Comparison of ENCODE assay signal across 13 cellular contexts in genomic region chr12:104929926-104930325, GRCh38. TPM values are rescaled to one million over a fixed set of nuclear protein-coding genes. Genes with fewer than 3 reads are reported as not detected.
DNase-seq lines count a peak whose midpoint lies in the region; ATAC-seq lines count a peak whose summit lies in the region.
"Had no signal": no experiment of that assay in that cellular context is flagged by ENCODE, and none has a peak within 500 bp of the region (broad histone marks: within the 10 kb centered on the region; RNA-seq: fewer than 3 reads in every experiment).

No MANE protein-coding gene starts in this region.

- no peak overlapping the region for H3K4me3 Mint-ChIP-seq in activated naive CD4-positive, alpha-beta T cell treated with anti-CD3 and anti-CD28 coated beads for 36 hours
- peak overlapping the region; percentile 76 for H3K4me3 Mint-ChIP-seq in activated T-helper 17 cell treated with anti-CD3 and anti-CD28 coated beads, Interleukin-2, amount 50 U/mL, for 72 hours
- H3K4me3 Mint-ChIP-seq in stimulated activated naive B cell treated with anti-CD40 and anti-IgM and Interleukin-4, amounts not matched to agents 10 μg/mL and 1 μg/mL and 100 μg/mL, for 72 hours = peak overlapping the region; percentile 46 to 58

- no peaks in the 10 kb centered on the region for H3K36me3 Mint-ChIP-seq in activated naive CD4-positive, alpha-beta T cell treated with anti-CD3 and anti-CD28 coated beads for 36 hours (ENCODE audit: low read depth)
- H3K36me3 Mint-ChIP-seq in activated T-helper 17 cell treated with anti-CD3 and anti-CD28 coated beads, Interleukin-2, amount 50 U/mL, for 72 hours (ENCODE audit: low read depth) = peaks cover 17% of the 10 kb centered on the region
- H3K36me3 Mint-ChIP-seq in stimulated activated naive B cell treated with anti-CD40 and anti-IgM and Interleukin-4, amounts not matched to agents 10 μg/mL and 1 μg/mL and 100 μg/mL, for 72 hours = no peaks in the 10 kb centered on the region

- H3K9me3 Mint-ChIP-seq in activated naive CD4-positive, alpha-beta T cell treated with anti-CD3 and anti-CD28 coated beads for 36 hours = no peaks in the 10 kb centered on the region
- H3K9me3 Mint-ChIP-seq in activated T-helper 17 cell treated with anti-CD3 and anti-CD28 coated beads, Interleukin-2, amount 50 U/mL, for 72 hours = no peaks in the 10 kb centered on the region
- H3K9me3 Mint-ChIP-seq in stimulated activated naive B cell treated with anti-CD40 and anti-IgM and Interleukin-4, amounts not matched to agents 10 μg/mL and 1 μg/mL and 100 μg/mL, for 72 hours = no peaks in the 10 kb centered on the region

- CTCF ChIA-PET in activated naive CD4-positive, alpha-beta T cell treated with anti-CD3 and anti-CD28 coated beads for 36 hours (lab: Charles Lee) = interaction anchor here (0.7 to 1.7 kb wide), 2 partner anchors 29 to 59 kb away, joined by 3 to 6 read pairs; no protein-coding TSS in a partner anchor

- intact Hi-C loops in activated naive CD4-positive, alpha-beta T cell treated with anti-CD3 and anti-CD28 coated beads for 36 hours (cut with micrococcal nuclease) = loop anchor here (1.0 to 2.0 kb wide), 7 partner anchors 27 to 473 kb away; partner anchors contain the start of genes CHST11 and NOPCHAP1

- peak; percentile 7 for ATAC-seq in HG02642 (IDR thresholded peaks at IDR 0.05; ENCODE audit: poor library complexity, unreplicated experiment)
- ATAC-seq in activated T-helper 17 cell treated with anti-CD3 and anti-CD28 coated beads, Interleukin-2, amount 50 U/mL, for 72 hours (replicated peaks) = no peak
- ATAC-seq in stimulated activated naive B cell treated with anti-CD40 and anti-IgM and Interleukin-4, amounts not matched to agents 10 μg/mL and 1 μg/mL and 100 μg/mL, for 72 hours (replicated peaks) = peak in 1 of 2 donors; percentile 14

- peak overlapping the region; percentile 0 for H3K27ac Mint-ChIP-seq in activated naive CD4-positive, alpha-beta T cell treated with anti-CD3 and anti-CD28 coated beads for 36 hours
- peak overlapping the region; percentile 99 for H3K27ac Mint-ChIP-seq in activated T-helper 17 cell treated with anti-CD3 and anti-CD28 coated beads, Interleukin-2, amount 50 U/mL, for 72 hours
- H3K27ac Mint-ChIP-seq in stimulated activated naive B cell treated with anti-CD40 and anti-IgM and Interleukin-4, amounts not matched to agents 10 μg/mL and 1 μg/mL and 100 μg/mL, for 72 hours = peak overlapping the region; percentile 59

- no peaks in the 10 kb centered on the region for H3K27me3 Mint-ChIP-seq in activated naive CD4-positive, alpha-beta T cell treated with anti-CD3 and anti-CD28 coated beads for 36 hours (ENCODE audit: low read depth)
- H3K27me3 Mint-ChIP-seq in activated T-helper 17 cell treated with anti-CD3 and anti-CD28 coated beads, Interleukin-2, amount 50 U/mL, for 72 hours = no peaks in the 10 kb centered on the region
- H3K27me3 Mint-ChIP-seq in stimulated activated naive B cell treated with anti-CD40 and anti-IgM and Interleukin-4, amounts not matched to agents 10 μg/mL and 1 μg/mL and 100 μg/mL, for 72 hours = no peaks in the 10 kb centered on the region

- H3K4me1 Mint-ChIP-seq in activated naive CD4-positive, alpha-beta T cell treated with anti-CD3 and anti-CD28 coated beads for 36 hours (ENCODE audit: low read depth) = peaks cover 23% of the 10 kb centered on the region
- peaks cover 23% of the 10 kb centered on the region for H3K4me1 Mint-ChIP-seq in activated T-helper 17 cell treated with anti-CD3 and anti-CD28 coated beads, Interleukin-2, amount 50 U/mL, for 72 hours
- peaks cover 20 to 48% of the 10 kb centered on the region in 2 donors for H3K4me1 Mint-ChIP-seq in stimulated activated naive B cell treated with anti-CD40 and anti-IgM and Interleukin-4, amounts not matched to agents 10 μg/mL and 1 μg/mL and 100 μg/mL, for 72 hours

- DNase-seq in activated naive CD4-positive, alpha-beta T cell treated with anti-CD3 and anti-CD28 coated beads for 36 hours = no peak
- DNase-seq in activated naive CD4-positive, alpha-beta T cell treated with Interleukin-2 at 50 U/mL for 16 hours = no peak
- DNase-seq in stimulated activated naive B cell treated with anti-CD40 and anti-IgM and Interleukin-4, amounts not matched to agents 10 μg/mL and 1 μg/mL and 100 μg/mL, for 72 hours = no peak
- DNase-seq in pons (ENCODE audit: low spot score) (no peak), GM19240 (ENCODE audit: insufficient read length, low spot score) (no peak), epidermal melanocyte (ENCODE audit: insufficient read length, low spot score) (no peak)
- DNase-seq: activated naive CD4-positive, alpha-beta T cell; DMS53; esophagus squamous epithelium; midbrain; NCI-H526 had no signal

RNA-seq across cellular contexts. Expression of gene SLC41A2, which starts 28.2 kb away (rescaled TPM):
- 1 to 10 TPM; 2.7 to 3.5 TPM for total RNA-seq in activated naive CD4-positive, alpha-beta T cell treated with anti-CD3 and anti-CD28 coated beads for 36 hours
- total RNA-seq in activated T-helper 17 cell treated with anti-CD3 and anti-CD28 coated beads, Interleukin-2, amount 50 U/mL, for 72 hours = 10 to 100 TPM; 16.8 to 52.8 TPM

RNA-seq across cellular contexts. Expression of gene NOPCHAP1, which starts 56.2 kb away (rescaled TPM):
- total RNA-seq in activated naive CD4-positive, alpha-beta T cell treated with anti-CD3 and anti-CD28 coated beads for 36 hours = 10 to 100 TPM; 30.8 to 33.4 TPM
- 10 to 100 TPM; 20.4 to 31.8 TPM for total RNA-seq in activated T-helper 17 cell treated with anti-CD3 and anti-CD28 coated beads, Interleukin-2, amount 50 U/mL, for 72 hours

Comparison
In these comparisons a context has a peak if more than half of its experiments do, and no peak if none do; other contexts are left out.
1. H3K27ac Mint-ChIP-seq: peak in every context shown above with its lines; median percentile 99 in activated T-helper 17 cell treated with anti-CD3 and anti-CD28 coated beads, Interleukin-2, amount 50 U/mL, for 72 hours; 59 in stimulated activated naive B cell treated with anti-CD40 and anti-IgM and Interleukin-4, amounts not matched to agents 10 μg/mL and 1 μg/mL and 100 μg/mL, for 72 hours; 0 in activated naive CD4-positive, alpha-beta T cell treated with anti-CD3 and anti-CD28 coated beads for 36 hours.